Comparison of ENCODE assay signal across 31 cellular contexts in genomic region chr4:3430524-3430923, GRCh38. TPM values are rescaled to one million over a fixed set of nuclear protein-coding genes. Genes with fewer than 3 reads are reported as not detected.
"Had no signal": no experiment of that assay in that cellular context is flagged by ENCODE, and none has a peak within 500 bp of the region (broad histone marks: within the 10 kb centered on the region; RNA-seq: fewer than 3 reads in every experiment).

No MANE protein-coding gene starts in this region.

- DNase-seq: colonic mucosa; cortex of kidney; effector CD8-positive, alpha-beta T cell; effector memory CD8-positive, alpha-beta T cell; endodermal cell; erythroblast; esophagus squamous epithelium; foreskin fibroblast; foreskin melanocyte; gastrocnemius medialis; glutamatergic neuron; head of caudate nucleus; hypothalamus; immature natural killer cell; islet precursor cell; left cardiac atrium; left ventricle myocardium superior; lower lobe of right lung; mesenchymal stem cell; naive B cell had no signal

- FAIRE-seq: endometrium had no signal

- H3K36me3 ChIP-seq: colonic mucosa had no signal

- H3K4me2 ChIP-seq: hepatocyte had no signal

- H3K9me3 ChIP-seq: colonic mucosa, esophagus squamous epithelium, gastrocnemius medialis, left lung, lower lobe of right lung, mucosa of descending colon had no signal

- H3K27me3 ChIP-seq: colonic mucosa, esophagus squamous epithelium, gastrocnemius medialis, hepatocyte, left lung had no signal

- H3K4me3 ChIP-seq: colonic mucosa, esophagus squamous epithelium, gastrocnemius medialis, hepatocyte, left lung, lower lobe of right lung, mucosa of descending colon had no signal

- ATAC-seq: effector memory CD8-positive, alpha-beta T cell; esophagus mucosa; gastrocnemius medialis; left cardiac atrium; left lung; left ventricle myocardium superior; lower lobe of right lung; mucosa of descending colon had no signal

- H3K4me1 ChIP-seq: colonic mucosa, gastrocnemius medialis, left lung, lower lobe of right lung had no signal

- H3K27ac ChIP-seq: colonic mucosa, epithelial cell of prostate, esophagus squamous epithelium, gastrocnemius medialis, hepatocyte, left lung, lower lobe of right lung had no signal

RNA-seq across cellular contexts. Expression of gene HGFAC, which starts 11.2 kb away (rescaled TPM):
- total RNA-seq: esophagus mucosa, kidney epithelial cell, mesenteric fat pad had no signal
- polyA plus RNA-seq: immature natural killer cell had no signal

RNA-seq across cellular contexts. Expression of gene DOK7, which starts 32.6 kb away (rescaled TPM):
- total RNA-seq: dermis microvascular lymphatic vessel endothelial cell, glomerular endothelial cell, lung microvascular endothelial cell, mesenteric fat pad had no signal
